1 cellular context compared by ENCODE assay signal in the genomic region with DNA sequence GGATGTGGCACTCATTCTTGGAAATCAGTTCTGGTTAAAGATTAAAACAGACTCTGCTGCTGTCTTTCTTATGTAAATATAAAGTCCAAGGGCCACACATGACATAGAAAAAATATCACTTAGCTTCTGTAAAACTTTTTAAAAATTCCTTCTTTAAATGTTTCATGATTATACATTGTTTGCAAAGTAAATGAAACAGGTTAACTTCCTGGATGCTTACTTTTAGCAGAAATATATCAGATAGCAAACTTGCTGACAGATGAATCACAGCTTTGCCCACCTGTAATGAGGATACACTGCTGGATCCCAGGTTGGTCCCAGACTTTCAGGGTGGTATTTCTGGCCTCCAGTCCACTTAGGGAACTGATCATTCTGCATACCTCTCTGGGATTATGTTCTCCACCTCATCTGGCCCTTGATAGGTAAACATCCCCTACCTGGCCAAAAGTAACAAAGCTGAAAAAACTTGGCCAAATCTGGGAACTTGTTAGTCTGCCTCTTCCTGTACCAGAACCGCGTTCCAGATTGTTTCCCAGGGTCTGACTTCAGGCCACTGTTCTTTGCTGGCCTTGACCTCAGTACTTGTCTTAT.
TF ChIP-seq lines count a peak whose summit lies in the region.

No MANE protein-coding gene starts in this region.

TF ChIP-seq in A549, 52 proteins besides CTCF, POLR2A, EP300 and RAD21 (continued from another document):
- TF ChIP-seq CEBPB (IDR thresholded peaks at IDR 0.05) (0 out of 4 replicates have a peak, but pooled peaks of 1 of the 2 experiments have one; percentile 1), ELK1 (IDR thresholded peaks at IDR 0.05; ENCODE audit: low read depth, low read length) (no peak), RNF2 (IDR thresholded peaks at IDR 0.05; ENCODE audit: borderline replicate concordance, low read depth) (no peak), JUNB (IDR thresholded peaks at IDR 0.05) (peak; percentile 69), PBX3 (IDR thresholded peaks at IDR 0.05) (no peak), EHMT2 (IDR thresholded peaks at IDR 0.05; ENCODE audit: low read depth) (no peak)
- TF ChIP-seq, protein P1, sequence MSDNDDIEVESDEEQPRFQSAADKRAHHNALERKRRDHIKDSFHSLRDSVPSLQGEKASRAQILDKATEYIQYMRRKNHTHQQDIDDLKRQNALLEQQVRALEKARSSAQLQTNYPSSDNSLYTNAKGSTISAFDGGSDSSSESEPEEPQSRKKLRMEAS (IDR thresholded peaks at IDR 0.05) = no peak
